ENCODE assay signal across 1 cellular context in genomic region chr7:128136215-128136597, GRCh38.
TF ChIP-seq lines count a peak whose summit lies in the region.

No MANE protein-coding gene starts in this region.

TF ChIP-seq in GM12878, 131 proteins besides CTCF, POLR2A, EP300 and RAD21 (continued from another document):
- TF ChIP-seq HDAC6 (IDR thresholded peaks at IDR 0.05; ENCODE audit: unreplicated experiment) (no peak), POLR2AphosphoS2 (IDR thresholded peaks at IDR 0.05; ENCODE audit: low read depth, low read length) (no peak), HCFC1 (IDR thresholded peaks at IDR 0.05; ENCODE audit: low read length) (no peak), EED (IDR thresholded peaks at IDR 0.05; ENCODE audit: low read depth) (no peak)
